In genomic region chr18:48164096-48164475, GRCh38 we compare ENCODE assay signal across 27 cellular contexts.
"Had no signal": no experiment of that assay in that cellular context is flagged by ENCODE, and none has a peak within 500 bp of the region (broad histone marks: within the 10 kb centered on the region; RNA-seq: fewer than 3 reads in every experiment).

No MANE protein-coding gene starts in this region.

- H3K36me3 ChIP-seq: heart left ventricle, lower lobe of right lung, thoracic aorta, uterus had no signal

- H3K27ac ChIP-seq: lower lobe of right lung had no signal

- H3K9me3 ChIP-seq: heart left ventricle, lower lobe of right lung, thoracic aorta, uterus had no signal

- H3K4me3 ChIP-seq: heart left ventricle, lower lobe of right lung, thoracic aorta, uterus had no signal

- H3K27me3 ChIP-seq: heart left ventricle, uterus had no signal

- H3K27ac Mint-ChIP-seq: activated CD4-positive, alpha-beta memory T cell treated with anti-CD3 and anti-CD28 coated beads, Interleukin-2, amount 10 ng/mL, durations not matched to agents 7 days and 5 days; activated CD4-positive, alpha-beta T cell treated with anti-CD3 and anti-CD28 coated beads, Interleukin-2, amount 10 ng/mL, durations not matched to agents 24 days and 14 days; activated naive CD4-positive, alpha-beta T cell treated with anti-CD3 and anti-CD28 coated beads, Interleukin-2, amount 10 ng/mL, durations not matched to agents 7 days and 5 days; activated naive CD8-positive, alpha-beta T cell treated with anti-CD3 and anti-CD28 coated beads, Interleukin-2, amount 10 ng/mL, durations not matched to agents 7 days and 5 days; activated T-cell treated with anti-CD3 and anti-CD28 coated beads, Interleukin-2, amount 50 U/mL, for 24 hours; nephron progenitor cell; stimulated activated effector memory CD8-positive, alpha-beta T cell treated with anti-CD3 and anti-CD28 coated beads, Interleukin-12 subunit alpha, Interleukin-12 subunit beta, amount 100 ng/mL, for 72 hours; stimulated activated naive CD8-positive, alpha-beta T cell treated with anti-CD3 and anti-CD28 coated beads, Interleukin-15, Interleukin-2, amounts not matched to agents 100 ng/mL and 50 ng/mL, for 24 hours had no signal

- DNase-seq: activated CD4-positive, alpha-beta memory T cell treated with anti-CD3 and anti-CD28 coated beads, Interleukin-2, amount 10 ng/mL, durations not matched to agents 7 days and 5 days; activated CD4-positive, alpha-beta T cell treated with anti-CD3 and anti-CD28 coated beads, Interleukin-2, amount 10 ng/mL, durations not matched to agents 24 days and 14 days; activated CD4-positive, CD25-positive, alpha-beta regulatory T cell treated with anti-CD3 and anti-CD28 coated beads, Interleukin-2, amount 50 U/mL, for 72 hours; activated CD8-positive, alpha-beta memory T cell treated with anti-CD3 and anti-CD28 coated beads, Interleukin-2, amount 50 U/mL, for 48 hours; activated gamma-delta T cell; activated naive CD4-positive, alpha-beta T cell treated with anti-CD3 and anti-CD28 coated beads, Interleukin-2, amount 10 ng/mL, durations not matched to agents 7 days and 5 days; activated naive CD8-positive, alpha-beta T cell treated with anti-CD3 and anti-CD28 coated beads, Interleukin-2, amount 10 ng/mL, durations not matched to agents 7 days and 5 days; activated T-cell treated with anti-CD3 and anti-CD28 coated beads, Interleukin-2, amount 50 U/mL, for 24 hours; amniotic stem cell; caudate nucleus; cortex of kidney; foreskin fibroblast; heart left ventricle; hypothalamus; lower lobe of right lung; mesenchymal stem cell; nephron progenitor cell; nucleus accumbens; right cardiac atrium; stimulated activated CD4-positive, alpha-beta T cell treated with anti-CD3 and anti-CD28 coated beads, Interleukin-12 subunit alpha, Interleukin-12 subunit beta, amount 100 ng/mL, for 4 hours; stimulated activated CD4-positive, alpha-beta T cell treated with anti-CD3 and anti-CD28 coated beads, Interleukin-4, amount 100 ng/mL, for 24 hours; T-helper 9 cell; trophoblast cell; uterus had no signal

- H3K4me3 Mint-ChIP-seq: activated CD4-positive, alpha-beta memory T cell treated with anti-CD3 and anti-CD28 coated beads, Interleukin-2, amount 10 ng/mL, durations not matched to agents 7 days and 5 days; activated CD4-positive, alpha-beta T cell treated with anti-CD3 and anti-CD28 coated beads, Interleukin-2, amount 10 ng/mL, durations not matched to agents 24 days and 14 days; activated naive CD4-positive, alpha-beta T cell treated with anti-CD3 and anti-CD28 coated beads, Interleukin-2, amount 10 ng/mL, durations not matched to agents 7 days and 5 days; activated naive CD8-positive, alpha-beta T cell treated with anti-CD3 and anti-CD28 coated beads, Interleukin-2, amount 10 ng/mL, durations not matched to agents 7 days and 5 days; activated T-cell treated with anti-CD3 and anti-CD28 coated beads, Interleukin-2, amount 50 U/mL, for 24 hours; nephron progenitor cell; stimulated activated effector memory CD8-positive, alpha-beta T cell treated with anti-CD3 and anti-CD28 coated beads, Interleukin-12 subunit alpha, Interleukin-12 subunit beta, amount 100 ng/mL, for 72 hours; stimulated activated naive CD8-positive, alpha-beta T cell treated with anti-CD3 and anti-CD28 coated beads, Interleukin-15, Interleukin-2, amounts not matched to agents 100 ng/mL and 50 ng/mL, for 24 hours had no signal

- H3K36me3 Mint-ChIP-seq: activated naive CD4-positive, alpha-beta T cell treated with anti-CD3 and anti-CD28 coated beads, Interleukin-2, amount 10 ng/mL, durations not matched to agents 7 days and 5 days; activated naive CD8-positive, alpha-beta T cell treated with anti-CD3 and anti-CD28 coated beads, Interleukin-2, amount 10 ng/mL, durations not matched to agents 7 days and 5 days; stimulated activated effector memory CD8-positive, alpha-beta T cell treated with anti-CD3 and anti-CD28 coated beads, Interleukin-12 subunit alpha, Interleukin-12 subunit beta, amount 100 ng/mL, for 72 hours had no signal

- H3K9me3 Mint-ChIP-seq: activated CD4-positive, alpha-beta memory T cell treated with anti-CD3 and anti-CD28 coated beads, Interleukin-2, amount 10 ng/mL, durations not matched to agents 7 days and 5 days; activated CD4-positive, alpha-beta T cell treated with anti-CD3 and anti-CD28 coated beads, Interleukin-2, amount 10 ng/mL, durations not matched to agents 24 days and 14 days; activated naive CD4-positive, alpha-beta T cell treated with anti-CD3 and anti-CD28 coated beads, Interleukin-2, amount 10 ng/mL, durations not matched to agents 7 days and 5 days; activated naive CD8-positive, alpha-beta T cell treated with anti-CD3 and anti-CD28 coated beads, Interleukin-2, amount 10 ng/mL, durations not matched to agents 7 days and 5 days; activated T-cell treated with anti-CD3 and anti-CD28 coated beads, Interleukin-2, amount 50 U/mL, for 24 hours; nephron progenitor cell; stimulated activated effector memory CD8-positive, alpha-beta T cell treated with anti-CD3 and anti-CD28 coated beads, Interleukin-12 subunit alpha, Interleukin-12 subunit beta, amount 100 ng/mL, for 72 hours; stimulated activated naive CD8-positive, alpha-beta T cell treated with anti-CD3 and anti-CD28 coated beads, Interleukin-15, Interleukin-2, amounts not matched to agents 100 ng/mL and 50 ng/mL, for 24 hours had no signal
